ENCODE assay signal across 25 cellular contexts in the genomic region with DNA sequence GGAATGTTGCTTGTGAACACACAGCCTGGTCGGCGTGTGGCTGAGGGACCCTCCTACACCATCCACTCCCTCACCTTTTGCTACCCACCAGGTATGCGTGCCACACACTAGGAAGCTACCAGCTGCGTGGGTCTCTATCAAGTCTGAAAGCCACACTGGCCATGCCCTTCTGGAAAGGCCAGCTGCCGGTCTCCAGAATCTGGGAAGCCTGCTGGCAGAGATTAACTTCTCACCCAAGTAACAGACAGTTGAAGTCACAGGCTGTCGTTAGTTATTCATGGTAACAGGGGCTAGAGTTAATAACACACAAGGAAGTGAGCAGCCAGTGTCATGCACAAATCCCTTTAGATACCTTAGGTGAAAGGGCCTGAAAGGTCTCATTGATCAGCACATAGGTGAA. TPM values are rescaled to one million over a fixed set of nuclear protein-coding genes. Genes with fewer than 3 reads are reported as not detected.
"Had no signal": no experiment of that assay in that cellular context is flagged by ENCODE, and none has a peak within 500 bp of the region (broad histone marks: within the 10 kb centered on the region; RNA-seq: fewer than 3 reads in every experiment).

No MANE protein-coding gene starts in this region.

- H3K9ac ChIP-seq: SK-N-SH had no signal

- H3K4me3 ChIP-seq: K562, Peyer's patch, SJCRH30 had no signal

- DNase-seq: activated CD4-positive, alpha-beta memory T cell treated with anti-CD3 and anti-CD28 coated beads, Interleukin-2, amount 10 ng/mL, durations not matched to agents 7 days and 5 days; activated CD4-positive, alpha-beta T cell treated with anti-CD3 and anti-CD28 coated beads for 36 hours; activated CD4-positive, alpha-beta T cell treated with anti-CD3 and anti-CD28 coated beads, Interleukin-2, amount 50 U/mL, for 1 hour; activated gamma-delta T cell; activated naive CD4-positive, alpha-beta T cell treated with anti-CD3 and anti-CD28 coated beads for 36 hours; activated T-cell treated with anti-CD3 and anti-CD28 coated beads for 4 hours; activated T-cell treated with anti-CD3 and anti-CD28 coated beads, Interleukin-2, amount 50 U/mL, for 48 hours; amygdala; Karpas-422; NCI-H1105 treated with DMSO at 0.1 percent for 48 hours; NCI-H1436 treated with DMSO at 0.1 percent for 48 hours; NCI-H187; NCI-H2081; NCI-H526 treated with DMSO at 0.1 percent for 48 hours; Peyer's patch; Right ventricle myocardium superior; SJCRH30; SK-N-SH; T-helper 1 cell had no signal

- H3K4me1 ChIP-seq: Peyer's patch, SJCRH30 had no signal

- H3K36me3 ChIP-seq: Peyer's patch, SJCRH30 had no signal

- H3K27ac ChIP-seq: Peyer's patch, RWPE1, SJCRH30, VCaP had no signal

- H3K9me3 ChIP-seq: Peyer's patch, SJCRH30, SK-N-SH had no signal

- ATAC-seq: activated CD4-positive, alpha-beta T cell treated with anti-CD3 and anti-CD28 coated beads for 36 hours; activated T-helper 17 cell treated with anti-CD3 and anti-CD28 coated beads, Interleukin-2, amount 50 U/mL, for 72 hours; K562 had no signal

- FAIRE-seq: K562 had no signal

- H3K4me2 ChIP-seq: SK-N-SH had no signal

- H3K27me3 ChIP-seq: Peyer's patch, SJCRH30 had no signal

RNA-seq across cellular contexts. Expression of gene SUSD5, which starts 48.1 kb away (rescaled TPM):
- total RNA-seq: activated CD4-positive, alpha-beta memory T cell treated with anti-CD3 and anti-CD28 coated beads, Interleukin-2, amount 10 ng/mL, durations not matched to agents 7 days and 5 days; activated CD4-positive, alpha-beta T cell treated with anti-CD3 and anti-CD28 coated beads for 36 hours; activated CD8-positive, alpha-beta memory T cell treated with anti-CD3 and anti-CD28 coated beads for 36 hours; activated naive CD4-positive, alpha-beta T cell treated with anti-CD3 and anti-CD28 coated beads for 36 hours; activated T-helper 17 cell treated with anti-CD3 and anti-CD28 coated beads, Interleukin-2, amount 50 U/mL, for 72 hours; K562; T-helper 2 cell treated with Interferon-gamma antibody and Interleukin-4, amounts not matched to agents 100 ng/mL and 5 ng/mL, for 36 hours had no signal
- polyA plus RNA-seq: K562 had no signal
